In genomic region chr6:142784344-142784743, GRCh38 we compare ENCODE assay signal across 8 cellular contexts.
DNase-seq lines count a peak whose midpoint lies in the region; ATAC-seq, FAIRE-seq and TF ChIP-seq lines count a peak whose summit lies in the region.

No MANE protein-coding gene starts in this region.

- ATAC-seq in HG02610 (IDR thresholded peaks at IDR 0.05; ENCODE audit: unreplicated experiment) = peak; percentile 100
- ATAC-seq in stimulated activated effector memory CD8-positive, alpha-beta T cell treated with anti-CD3 and anti-CD28 coated beads, Interleukin-12 subunit alpha, Interleukin-12 subunit beta, amount 100 ng/mL, for 72 hours = peak; percentile 86

- no peaks in the 10 kb centered on the region for H3K27me3 Mint-ChIP-seq in activated T-cell treated with anti-CD3 and anti-CD28 coated beads, Interleukin-2, amount 50 U/mL, for 24 hours

- TF ChIP-seq CTCF in NB4 (IDR thresholded peaks at IDR 0.05; ENCODE audit: low read depth, low read length) (no peak), kidney (IDR thresholded peaks at IDR 0.05; ENCODE audit: borderline replicate concordance, extremely low read depth, insufficient read depth) (no peak)

- no peaks in the 10 kb centered on the region for H3K9me3 ChIP-seq in kidney (ENCODE audit: control insufficient read depth in 1 of 2, low read length in 2 of 2)

- TF ChIP-seq POLR2A in NB4 (IDR thresholded peaks at IDR 0.05; ENCODE audit: extremely low read depth, insufficient read length) = no peak

- H3K4me3 Mint-ChIP-seq in activated T-cell treated with anti-CD3 and anti-CD28 coated beads, Interleukin-2, amount 50 U/mL, for 24 hours = no peak overlapping the region
- H3K4me3 Mint-ChIP-seq in stimulated activated effector memory CD8-positive, alpha-beta T cell treated with anti-CD3 and anti-CD28 coated beads, Interleukin-12 subunit alpha, Interleukin-12 subunit beta, amount 100 ng/mL, for 72 hours = peak overlapping the region; percentile 15

- DNase-seq in activated T-cell treated with anti-CD3 and anti-CD28 coated beads, Interleukin-2, amount 50 U/mL, for 24 hours = no peak
- DNase-seq in activated T-cell treated with anti-CD3 and anti-CD28 coated beads, Interleukin-2, amount 50 U/mL, for 48 hours = no peak
- DNase-seq in NB4 (ENCODE audit: low read depth) (peak; percentile 78), GOT3 (lab: John Stamatoyannopoulos, UW) (no peak), NCI-H1048 (lab: John Stamatoyannopoulos, UW) (no peak), kidney (no peak)
- no peak for DNase-seq in stimulated activated effector memory CD8-positive, alpha-beta T cell treated with anti-CD3 and anti-CD28 coated beads, Interleukin-12 subunit alpha, Interleukin-12 subunit beta, amount 100 ng/mL, for 72 hours (ENCODE audit: low spot score in 2 of 2)

- peak overlapping the region; percentile 92 for H3K27ac Mint-ChIP-seq in activated T-cell treated with anti-CD3 and anti-CD28 coated beads, Interleukin-2, amount 50 U/mL, for 24 hours
- no peak overlapping the region for H3K27ac Mint-ChIP-seq in stimulated activated effector memory CD8-positive, alpha-beta T cell treated with anti-CD3 and anti-CD28 coated beads, Interleukin-12 subunit alpha, Interleukin-12 subunit beta, amount 100 ng/mL, for 72 hours

- H3K4me3 ChIP-seq in NB4 (ENCODE audit: low read depth, low read length) = no peak overlapping the region
- no peak overlapping the region for H3K4me3 ChIP-seq in kidney (ENCODE audit: low read length in 2 of 2)

- H3K36me3 ChIP-seq in kidney (ENCODE audit: control insufficient read depth in 1 of 2, insufficient read depth in 2 of 2, low read length in 2 of 2) = no peaks in the 10 kb centered on the region

- no peak for FAIRE-seq in kidney (lab: Jason Lieb, UNC)

- no peak overlapping the region for H3K27ac ChIP-seq in kidney (ENCODE audit: low read depth in 2 of 2, low read length in 2 of 2)

- H3K9ac ChIP-seq in kidney (ENCODE audit: low read length in 2 of 2) = no peak overlapping the region

- no peaks in the 10 kb centered on the region for H3K4me1 ChIP-seq in kidney (ENCODE audit: control insufficient read depth in 1 of 2, insufficient read depth in 1 of 2, low read depth in 1 of 2, low read length in 2 of 2)

- peaks cover 79% of the 10 kb centered on the region for H3K4me1 Mint-ChIP-seq in activated T-cell treated with anti-CD3 and anti-CD28 coated beads, Interleukin-2, amount 50 U/mL, for 24 hours (ENCODE audit: low read depth)
- H3K4me1 Mint-ChIP-seq in stimulated activated effector memory CD8-positive, alpha-beta T cell treated with anti-CD3 and anti-CD28 coated beads, Interleukin-12 subunit alpha, Interleukin-12 subunit beta, amount 100 ng/mL, for 72 hours = peaks cover 46% of the 10 kb centered on the region

- intact Hi-C loops in kidney (cut with DNase I) = no loop called here

- peaks cover 5% of the 10 kb centered on the region for H3K9me3 Mint-ChIP-seq in activated T-cell treated with anti-CD3 and anti-CD28 coated beads, Interleukin-2, amount 50 U/mL, for 24 hours
- H3K9me3 Mint-ChIP-seq in stimulated activated effector memory CD8-positive, alpha-beta T cell treated with anti-CD3 and anti-CD28 coated beads, Interleukin-12 subunit alpha, Interleukin-12 subunit beta, amount 100 ng/mL, for 72 hours = no peaks in the 10 kb centered on the region

- peaks cover 68% of the 10 kb centered on the region for H3K36me3 Mint-ChIP-seq in activated T-cell treated with anti-CD3 and anti-CD28 coated beads, Interleukin-2, amount 50 U/mL, for 24 hours (ENCODE audit: low read depth)
- peaks cover 41% of the 10 kb centered on the region for H3K36me3 Mint-ChIP-seq in stimulated activated effector memory CD8-positive, alpha-beta T cell treated with anti-CD3 and anti-CD28 coated beads, Interleukin-12 subunit alpha, Interleukin-12 subunit beta, amount 100 ng/mL, for 72 hours
